In genomic region chr2:232494542-232494941, GRCh38 we compare ENCODE assay signal across 24 cellular contexts. TPM values are rescaled to one million over a fixed set of nuclear protein-coding genes. Genes with fewer than 3 reads are reported as not detected.
DNase-seq lines count a peak whose midpoint lies in the region; ATAC-seq and TF ChIP-seq lines count a peak whose summit lies in the region.
"Had no signal": no experiment of that assay in that cellular context is flagged by ENCODE, and none has a peak within 500 bp of the region (broad histone marks: within the 10 kb centered on the region; RNA-seq: fewer than 3 reads in every experiment).

No MANE protein-coding gene starts in this region.

- H3K36me3 ChIP-seq in HEK293 (ENCODE audit: control insufficient read depth in 2 of 2, insufficient read depth in 1 of 2, low read length in 2 of 2) = no peaks in the 10 kb centered on the region
- H3K36me3 ChIP-seq in endodermal cell (ENCODE audit: control insufficient read depth, insufficient read depth, low read length) = no peaks in the 10 kb centered on the region
- H3K36me3 ChIP-seq: BE2C; BLaER1 treated with 17β-estradiol and CSF1 and Interleukin-3, amounts not matched to agents 10 nM and 100 nM had no signal

- H3K27ac ChIP-seq in HEK293 (ENCODE audit: extremely low read depth, low read depth, low read length) (no peak overlapping the region), endodermal cell (ENCODE audit: low read depth, low read length) (no peak overlapping the region)
- H3K27ac ChIP-seq: A549; BLaER1 treated with 17β-estradiol and CSF1 and Interleukin-3, amounts not matched to agents 10 nM and 100 nM; GM23248 had no signal

- no peak overlapping the region for H3K4me3 ChIP-seq in HEK293 (ENCODE audit: low read depth, low read length)
- H3K4me3 ChIP-seq in endodermal cell (ENCODE audit: low read length) = no peak overlapping the region
- H3K4me3 ChIP-seq: A549; BLaER1 treated with 17β-estradiol and CSF1 and Interleukin-3, amounts not matched to agents 10 nM and 100 nM; GM12878; GM23248 had no signal

- no peak for TF ChIP-seq CTCF in HEK293 (tag by site-specific recombination; IDR thresholded peaks at IDR 0.05)
- no peak for TF ChIP-seq CTCF in endodermal cell (conservative IDR thresholded peaks at IDR 0.05)

- CTCF ChIA-PET in HEK293 (lab: Yijun Ruan, JAX) = interaction anchor here (1.1 kb wide), 1 partner anchor 26 kb away, joined by 3 read pairs; no protein-coding TSS in a partner anchor

- no peak overlapping the region for H3K9ac ChIP-seq in endodermal cell (ENCODE audit: extremely low read depth, low read length, poor library complexity, severe bottlenecking)
- H3K9ac ChIP-seq: BLaER1 treated with 17β-estradiol and CSF1 and Interleukin-3, amounts not matched to agents 10 nM and 100 nM; GM23248 had no signal

- no peaks in the 10 kb centered on the region for H3K9me3 Mint-ChIP-seq in endodermal cell
- H3K9me3 Mint-ChIP-seq: CD14-positive monocyte; CD4-positive, alpha-beta T cell; CD8-positive, alpha-beta memory T cell had no signal

- H3K4me3 Mint-ChIP-seq in endodermal cell = no peak overlapping the region
- H3K4me3 Mint-ChIP-seq: CD14-positive monocyte; CD4-positive, alpha-beta T cell; CD8-positive, alpha-beta memory T cell had no signal

- H3K27me3 Mint-ChIP-seq in endodermal cell (ENCODE audit: insufficient read depth) = peaks cover 25% of the 10 kb centered on the region

- peaks cover 8% of the 10 kb centered on the region for H3K27me3 ChIP-seq in endodermal cell (ENCODE audit: control insufficient read depth, insufficient read depth, low read length, poor library complexity, severe bottlenecking)
- H3K27me3 ChIP-seq: BE2C had no signal

- intact Hi-C loops in Right ventricle myocardium superior (cut with DNase I) (no loop called here), cardiac septum (cut with DNase I) (loop anchor here (5.0 kb wide), 1 partner anchor 982 kb away; no protein-coding TSS in a partner anchor)

- no peak overlapping the region for H3K27ac Mint-ChIP-seq in endodermal cell
- H3K27ac Mint-ChIP-seq: CD4-positive, alpha-beta T cell; CD8-positive, alpha-beta memory T cell had no signal

- ATAC-seq in Right ventricle myocardium superior (ENCODE audit: poor library complexity) (no peak), HG02678 (IDR thresholded peaks at IDR 0.05; ENCODE audit: unreplicated experiment) (no peak)
- ATAC-seq: A549, GM12878 had no signal

- POLR2A ChIA-PET in HEK293 (lab: Yijun Ruan, JAX) = no interaction called here

- H3K9me3 ChIP-seq in HEK293 (ENCODE audit: control insufficient read depth, insufficient read depth, low read depth, low read length) = no peaks in the 10 kb centered on the region
- no peaks in the 10 kb centered on the region for H3K9me3 ChIP-seq in endodermal cell (ENCODE audit: control insufficient read depth, low read length)
- H3K9me3 ChIP-seq: A549; BE2C; BLaER1 treated with 17β-estradiol and CSF1 and Interleukin-3, amounts not matched to agents 10 nM and 100 nM had no signal

- DNase-seq in Right ventricle myocardium superior (peak; percentile 29), cardiac septum (ENCODE audit: low spot score) (no peak), endodermal cell (peak; percentile 35)
- DNase-seq in activated CD4-positive, CD25-positive, alpha-beta regulatory T cell (lab: John Stamatoyannopoulos, UW) = no peak
- DNase-seq: 8988T; ACHN; AML-193; CD4-positive, alpha-beta T cell; DMS 273 treated with DMSO at 0.1 percent for 48 hours; DMS79; EL; GDM1; GM23248; HCEC 1CT had no signal

- WGBS in endodermal cell (ENCODE audit: insufficient coverage in 1 of 2, insufficient read length in 1 of 2), 2 experiments = 93 to 100% methylated on average over 1 to 5 of the region's 5 CpGs

- H3K36me3 Mint-ChIP-seq in endodermal cell (ENCODE audit: low read depth) = no peaks in the 10 kb centered on the region
- H3K36me3 Mint-ChIP-seq: CD14-positive monocyte; CD8-positive, alpha-beta memory T cell had no signal

- peaks cover 9% of the 10 kb centered on the region for H3K4me1 Mint-ChIP-seq in endodermal cell
- H3K4me1 Mint-ChIP-seq: CD14-positive monocyte; CD8-positive, alpha-beta memory T cell had no signal

- H3K4me1 ChIP-seq in HEK293 (ENCODE audit: control insufficient read depth, insufficient read depth, low read length) (no peaks in the 10 kb centered on the region), endodermal cell (ENCODE audit: control insufficient read depth, insufficient read depth, low read length) (no peaks in the 10 kb centered on the region)
- H3K4me1 ChIP-seq: A549; BE2C; BLaER1 treated with 17β-estradiol and CSF1 and Interleukin-3, amounts not matched to agents 10 nM and 100 nM had no signal

TF ChIP-seq in HEK293, 187 proteins besides CTCF, POLR2A, EP300 and RAD21:
- no peak for TF ChIP-seq FEZF1 (tag by site-specific recombination; IDR thresholded peaks at IDR 0.05)
- peak; percentile 65; the same call in 1 of the 2 replicates for TF ChIP-seq EGR2 (tag by site-specific recombination; IDR thresholded peaks at IDR 0.05; ENCODE audit: low read depth)
- no peak for TF ChIP-seq SP2 (tag by site-specific recombination; IDR thresholded peaks at IDR 0.05)
- TF ChIP-seq ZNF416 (tag by site-specific recombination; IDR thresholded peaks at IDR 0.05) = no peak
- no peak for TF ChIP-seq ZNF19 (tag by site-specific recombination; IDR thresholded peaks at IDR 0.05; ENCODE audit: low read depth)
- TF ChIP-seq ZFHX2 (tag by site-specific recombination; conservative IDR thresholded peaks at IDR 0.05) = peak; percentile 42; the same call in 1 of the 2 replicates
- no peak for TF ChIP-seq ZNF112 (tag by site-specific recombination; IDR thresholded peaks at IDR 0.05)
- no peak for TF ChIP-seq SALL2 (tag by site-specific recombination; IDR thresholded peaks at IDR 0.05; ENCODE audit: borderline replicate concordance)
- TF ChIP-seq ZNF157 (tag by site-specific recombination; IDR thresholded peaks at IDR 0.05) = no peak
- TF ChIP-seq ZNF433 (tag by site-specific recombination; IDR thresholded peaks at IDR 0.05; ENCODE audit: low read depth) = no peak
- no peak for TF ChIP-seq ZBTB7A (tag by site-specific recombination; IDR thresholded peaks at IDR 0.05; ENCODE audit: low read depth)

RNA-seq across cellular contexts. Expression of gene ECEL1, which starts 6.9 kb away (rescaled TPM):
- total RNA-seq in Right ventricle myocardium superior (not detected), cardiac septum (0.27 TPM), endodermal cell (1 to 10 TPM; 1.6 to 4.6 TPM)
- 16.1 TPM for polyA plus RNA-seq in endodermal cell (2013, experiment 1 of 2)
- polyA plus RNA-seq in endodermal cell (2013, experiment 2 of 2) = 12.0 TPM
- total RNA-seq: CD4-positive, alpha-beta T cell; CD8-positive, alpha-beta memory T cell; GM12878 had no signal
- polyA plus RNA-seq: CD14-positive monocyte; CD8-positive, alpha-beta memory T cell; GM12878; GM23248 had no signal

RNA-seq across cellular contexts. Expression of gene PRSS56, which starts 25.6 kb away (rescaled TPM):
- total RNA-seq in Right ventricle myocardium superior (0.19 TPM), cardiac septum (not detected), endodermal cell (not detected)
- polyA plus RNA-seq in endodermal cell (2013, experiment 1 of 2) = 8.4 TPM
- 3.4 TPM for polyA plus RNA-seq in endodermal cell (2013, experiment 2 of 2)
- total RNA-seq: CD4-positive, alpha-beta T cell; CD8-positive, alpha-beta memory T cell; GM12878; GM23248; H1; H7 had no signal
- polyA plus RNA-seq: A549; CD14-positive monocyte; CD8-positive, alpha-beta memory T cell; GM12878; GM23248 had no signal

RNA-seq across cellular contexts. Expression of gene CHRND, which starts 31.4 kb away (rescaled TPM):
- total RNA-seq in Right ventricle myocardium superior (not detected), cardiac septum (0.11 TPM), endodermal cell (under 1 TPM in 1 of 2 donors, not detected in 1; 0.11 TPM)
- 1.2 TPM for polyA plus RNA-seq in endodermal cell (2013, experiment 1 of 2)
- polyA plus RNA-seq in endodermal cell (2013, experiment 2 of 2) = 0.70 TPM
- total RNA-seq: CD4-positive, alpha-beta T cell; CD8-positive, alpha-beta memory T cell; GM12878; GM23248; H1; H7 had no signal
- polyA plus RNA-seq: A549; CD14-positive monocyte; CD8-positive, alpha-beta memory T cell; GM12878; GM23248 had no signal

RNA-seq across cellular contexts. Expression of gene ALPI, which starts 38.6 kb away (rescaled TPM):
- total RNA-seq in Right ventricle myocardium superior (not detected), cardiac septum (not detected), endodermal cell (not detected)
- polyA plus RNA-seq in endodermal cell (2013, experiment 1 of 2) = not detected
- polyA plus RNA-seq in endodermal cell (2013, experiment 2 of 2) = not detected
- total RNA-seq: CD4-positive, alpha-beta T cell; CD8-positive, alpha-beta memory T cell; GM12878; GM23248; H1 had no signal
- polyA plus RNA-seq: CD14-positive monocyte; CD8-positive, alpha-beta memory T cell; GM12878; GM23248; H1 had no signal

RNA-seq across cellular contexts. Expression of gene CHRNG, which starts 45.0 kb away (rescaled TPM):
- not detected for total RNA-seq in Right ventricle myocardium superior
- not detected for total RNA-seq in cardiac septum
- total RNA-seq in endodermal cell = not detected
- polyA plus RNA-seq in endodermal cell (2013, experiment 1 of 2) = 0.39 TPM
- polyA plus RNA-seq in endodermal cell (2013, experiment 2 of 2) = 0.33 TPM
- total RNA-seq: CD4-positive, alpha-beta T cell; CD8-positive, alpha-beta memory T cell; GM12878; GM23248; H1; H7 had no signal
- polyA plus RNA-seq: A549; CD14-positive monocyte; CD8-positive, alpha-beta memory T cell; GM23248 had no signal

Comparison
In these comparisons a context has a peak if more than half of its experiments do, and no peak if none do; other contexts are left out.
1. DNase-seq: peak in Right ventricle myocardium superior (single experiment) and endodermal cell (single experiment); none in cardiac septum (single experiment) and activated CD4-positive, CD25-positive, alpha-beta regulatory T cell (0 of 4).